In genomic region chr1:229507951-229508822, GRCh38 we compare ENCODE assay signal across 7 cellular contexts. TPM values are rescaled to one million over a fixed set of nuclear protein-coding genes. Genes with fewer than 3 reads are reported as not detected.
DNase-seq lines count a peak whose midpoint lies in the region; ATAC-seq and TF ChIP-seq lines count a peak whose summit lies in the region.

Gene NUP133 (minus strand): TSS chr1:229508341. CDS start chr1:229508249, 92 bp downstream.

- H3K79me2 ChIP-seq in hepatocyte, result peaks cover 40% of the 10 kb centered on the region

- DNase-seq in NCI-H2081 (lab: John Stamatoyannopoulos, UW) (peak; percentile 99), T1000 (lab: John Stamatoyannopoulos, UW) (peak; percentile 94), astrocyte of the hippocampus (ENCODE audit: low read depth, low spot score) (peak; percentile 100), hepatocyte (ENCODE audit: low spot score) (peak; percentile 100), retina (peak; percentile 99)

- no peaks in the 10 kb centered on the region for H3K36me3 ChIP-seq in hepatocyte (replicated peaks; ENCODE audit: insufficient read depth, low read depth)

- ATAC-seq in GM18508 (IDR thresholded peaks at IDR 0.05; ENCODE audit: insufficient read depth, unreplicated experiment), result peak; percentile 46
- peak; percentile 91 for ATAC-seq in HG03025 (IDR thresholded peaks at IDR 0.05; ENCODE audit: low FRiP score, unreplicated experiment)

- WGBS in hepatocyte (ENCODE audit: low lambda C conversion rate, missing lambda C conversion rate), result 2% methylated on average over 61 of the region's 65 CpGs

- peak within 1 kb of the TSS; percentile 95 for H3K4me3 ChIP-seq in hepatocyte

- peak within 1 kb of the TSS; percentile 82 for H2AFZ ChIP-seq in hepatocyte

- peaks cover 3% of the 10 kb centered on the region for H4K20me1 ChIP-seq in hepatocyte (ENCODE audit: insufficient read depth, poor library complexity, severe bottlenecking)

- H3K9me2 ChIP-seq in hepatocyte (replicated peaks; ENCODE audit: insufficient read depth), result no peaks in the 10 kb centered on the region

- H3K27me3 ChIP-seq in hepatocyte, result no peaks in the 10 kb centered on the region

- no peak for TF ChIP-seq CTCF in hepatocyte (IDR thresholded peaks at IDR 0.05; ENCODE audit: poor library complexity)

- H3K4me1 ChIP-seq in hepatocyte (ENCODE audit: insufficient read depth), result peaks cover 19% of the 10 kb centered on the region

- no peaks in the 10 kb centered on the region for H3K9me3 ChIP-seq in hepatocyte (ENCODE audit: low read depth)

- peak within 1 kb of the TSS; percentile 95 for H3K27ac ChIP-seq in hepatocyte

- peak within 1 kb of the TSS; percentile 93 for H3K4me2 ChIP-seq in hepatocyte

RNA-seq across cellular contexts. Expression of gene NUP133, which starts in this region (rescaled TPM):
- total RNA-seq in hepatocyte, result 33.2 and 35.4 TPM in 2 replicates
- polyA plus RNA-seq in hepatocyte, result 14.9 and 18.8 TPM in 2 replicates

Comparison
In these comparisons a context has a peak if more than half of its experiments do, and no peak if none do; other contexts are left out.
1. Peak in every context shown above with its lines: DNase-seq, ATAC-seq, H3K4me3 ChIP-seq and H3K27ac ChIP-seq.